ENCODE assay signal across 16 cellular contexts in genomic region chr3:3675801-3676200, GRCh38.
DNase-seq lines count a peak whose midpoint lies in the region; ATAC-seq and TF ChIP-seq lines count a peak whose summit lies in the region.
"Had no signal": no experiment of that assay in that cellular context is flagged by ENCODE, and none has a peak within 500 bp of the region (broad histone marks: within the 10 kb centered on the region; RNA-seq: fewer than 3 reads in every experiment).

No MANE protein-coding gene starts in this region.

- H3K9me3 ChIP-seq in heart left ventricle (peaks cover 0 to 3% (median 0%) of the 10 kb centered on the region in 12 donors), left ventricle myocardium inferior (replicated peaks) (peaks cover 2% of the 10 kb centered on the region)
- H3K9me3 ChIP-seq: BE2C, Caco-2, HAP-1 had no signal

- H3K4me3 ChIP-seq in heart left ventricle: no peak overlapping the region
- H3K4me3 ChIP-seq in left ventricle myocardium inferior: no peak overlapping the region
- H3K4me3 ChIP-seq: GM23248, HAP-1 had no signal

- H3K27ac ChIP-seq in heart left ventricle (no peak overlapping the region), left ventricle myocardium inferior (replicated peaks) (no peak overlapping the region)
- H3K27ac ChIP-seq: GM23248, HL-60 had no signal

- DNase-seq in heart left ventricle (peak in 2 of 5 donors; percentile 24 to 36), left ventricle myocardium inferior (no peak), RPMI8226 (peak; percentile 11), left ventricle myocardium superior (no peak), HK-2 (ENCODE audit: unreplicated experiment) (no peak), hypothalamus (lab: John Stamatoyannopoulos, UW) (no peak)
- DNase-seq: ACHN; BE2C; C1 segment of cervical spinal cord; Caco-2; CD4-positive, CD25-positive, alpha-beta regulatory T cell; CD8-positive, alpha-beta memory T cell; GM23248 had no signal

- H3K4me1 ChIP-seq in heart left ventricle (peaks cover 0 to 7% (median 0%) of the 10 kb centered on the region in 12 donors), left ventricle myocardium inferior (no peaks in the 10 kb centered on the region)
- H3K4me1 ChIP-seq: BE2C, Caco-2, HAP-1 had no signal

- no peaks in the 10 kb centered on the region for H3K27me3 ChIP-seq in heart left ventricle
- peaks cover 23% of the 10 kb centered on the region for H3K27me3 ChIP-seq in left ventricle myocardium inferior (ENCODE audit: low read depth)
- H3K27me3 ChIP-seq: BE2C had no signal

- ATAC-seq in heart left ventricle (peak in 3 of 4 donors; percentile 42 to 97 (median 93)), left ventricle myocardium superior (peak; percentile 93), HG02970 (IDR thresholded peaks at IDR 0.05; ENCODE audit: low FRiP score, unreplicated experiment) (no peak)

- 10 to 20% (median 13%) methylated on average over 1 of the region's 1 CpG for WGBS in heart left ventricle, 4 donors

- no peak for TF ChIP-seq CTCF in heart left ventricle (IDR thresholded peaks at IDR 0.05)
- no peak for TF ChIP-seq CTCF in left ventricle myocardium inferior (IDR thresholded peaks at IDR 0.05; ENCODE audit: borderline replicate concordance)

- TF ChIP-seq POLR2A in heart left ventricle (IDR thresholded peaks at IDR 0.05): no peak

- H3K36me3 ChIP-seq in heart left ventricle (no peaks in the 10 kb centered on the region), left ventricle myocardium inferior (no peaks in the 10 kb centered on the region)
- H3K36me3 ChIP-seq: BE2C, HAP-1 had no signal

- intact Hi-C loops in heart left ventricle (cut with DNase I) (no loop called here), left ventricle myocardium inferior (cut with micrococcal nuclease) (no loop called here), left ventricle myocardium superior (cut with micrococcal nuclease) (no loop called here)
